Comparison of ENCODE assay signal across 1 cellular context in the genomic region with DNA sequence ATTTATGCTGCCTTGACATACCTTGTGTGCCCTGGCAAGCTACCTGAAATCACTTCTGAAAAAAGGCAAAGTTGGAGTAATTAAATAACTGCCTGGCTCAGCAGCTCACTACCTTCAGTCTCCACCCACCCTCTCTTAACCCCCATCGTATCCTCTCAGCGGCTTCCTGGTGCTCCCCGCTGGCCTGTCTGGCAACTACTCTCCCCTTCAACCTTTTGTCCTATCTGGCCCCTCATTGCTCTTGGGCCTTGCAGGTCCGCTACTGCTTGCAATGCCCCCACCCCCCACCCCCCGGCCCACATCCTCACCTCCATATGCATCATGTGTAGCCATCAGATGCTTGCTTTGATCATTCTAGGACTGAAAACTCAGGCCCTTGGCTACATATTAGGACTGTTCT.
TF ChIP-seq lines count a peak whose summit lies in the region.

No MANE protein-coding gene starts in this region.

TF ChIP-seq in GM23338, 12 proteins besides CTCF, POLR2A, EP300 and RAD21 (continued from another document):
- TF ChIP-seq, protein P1, sequence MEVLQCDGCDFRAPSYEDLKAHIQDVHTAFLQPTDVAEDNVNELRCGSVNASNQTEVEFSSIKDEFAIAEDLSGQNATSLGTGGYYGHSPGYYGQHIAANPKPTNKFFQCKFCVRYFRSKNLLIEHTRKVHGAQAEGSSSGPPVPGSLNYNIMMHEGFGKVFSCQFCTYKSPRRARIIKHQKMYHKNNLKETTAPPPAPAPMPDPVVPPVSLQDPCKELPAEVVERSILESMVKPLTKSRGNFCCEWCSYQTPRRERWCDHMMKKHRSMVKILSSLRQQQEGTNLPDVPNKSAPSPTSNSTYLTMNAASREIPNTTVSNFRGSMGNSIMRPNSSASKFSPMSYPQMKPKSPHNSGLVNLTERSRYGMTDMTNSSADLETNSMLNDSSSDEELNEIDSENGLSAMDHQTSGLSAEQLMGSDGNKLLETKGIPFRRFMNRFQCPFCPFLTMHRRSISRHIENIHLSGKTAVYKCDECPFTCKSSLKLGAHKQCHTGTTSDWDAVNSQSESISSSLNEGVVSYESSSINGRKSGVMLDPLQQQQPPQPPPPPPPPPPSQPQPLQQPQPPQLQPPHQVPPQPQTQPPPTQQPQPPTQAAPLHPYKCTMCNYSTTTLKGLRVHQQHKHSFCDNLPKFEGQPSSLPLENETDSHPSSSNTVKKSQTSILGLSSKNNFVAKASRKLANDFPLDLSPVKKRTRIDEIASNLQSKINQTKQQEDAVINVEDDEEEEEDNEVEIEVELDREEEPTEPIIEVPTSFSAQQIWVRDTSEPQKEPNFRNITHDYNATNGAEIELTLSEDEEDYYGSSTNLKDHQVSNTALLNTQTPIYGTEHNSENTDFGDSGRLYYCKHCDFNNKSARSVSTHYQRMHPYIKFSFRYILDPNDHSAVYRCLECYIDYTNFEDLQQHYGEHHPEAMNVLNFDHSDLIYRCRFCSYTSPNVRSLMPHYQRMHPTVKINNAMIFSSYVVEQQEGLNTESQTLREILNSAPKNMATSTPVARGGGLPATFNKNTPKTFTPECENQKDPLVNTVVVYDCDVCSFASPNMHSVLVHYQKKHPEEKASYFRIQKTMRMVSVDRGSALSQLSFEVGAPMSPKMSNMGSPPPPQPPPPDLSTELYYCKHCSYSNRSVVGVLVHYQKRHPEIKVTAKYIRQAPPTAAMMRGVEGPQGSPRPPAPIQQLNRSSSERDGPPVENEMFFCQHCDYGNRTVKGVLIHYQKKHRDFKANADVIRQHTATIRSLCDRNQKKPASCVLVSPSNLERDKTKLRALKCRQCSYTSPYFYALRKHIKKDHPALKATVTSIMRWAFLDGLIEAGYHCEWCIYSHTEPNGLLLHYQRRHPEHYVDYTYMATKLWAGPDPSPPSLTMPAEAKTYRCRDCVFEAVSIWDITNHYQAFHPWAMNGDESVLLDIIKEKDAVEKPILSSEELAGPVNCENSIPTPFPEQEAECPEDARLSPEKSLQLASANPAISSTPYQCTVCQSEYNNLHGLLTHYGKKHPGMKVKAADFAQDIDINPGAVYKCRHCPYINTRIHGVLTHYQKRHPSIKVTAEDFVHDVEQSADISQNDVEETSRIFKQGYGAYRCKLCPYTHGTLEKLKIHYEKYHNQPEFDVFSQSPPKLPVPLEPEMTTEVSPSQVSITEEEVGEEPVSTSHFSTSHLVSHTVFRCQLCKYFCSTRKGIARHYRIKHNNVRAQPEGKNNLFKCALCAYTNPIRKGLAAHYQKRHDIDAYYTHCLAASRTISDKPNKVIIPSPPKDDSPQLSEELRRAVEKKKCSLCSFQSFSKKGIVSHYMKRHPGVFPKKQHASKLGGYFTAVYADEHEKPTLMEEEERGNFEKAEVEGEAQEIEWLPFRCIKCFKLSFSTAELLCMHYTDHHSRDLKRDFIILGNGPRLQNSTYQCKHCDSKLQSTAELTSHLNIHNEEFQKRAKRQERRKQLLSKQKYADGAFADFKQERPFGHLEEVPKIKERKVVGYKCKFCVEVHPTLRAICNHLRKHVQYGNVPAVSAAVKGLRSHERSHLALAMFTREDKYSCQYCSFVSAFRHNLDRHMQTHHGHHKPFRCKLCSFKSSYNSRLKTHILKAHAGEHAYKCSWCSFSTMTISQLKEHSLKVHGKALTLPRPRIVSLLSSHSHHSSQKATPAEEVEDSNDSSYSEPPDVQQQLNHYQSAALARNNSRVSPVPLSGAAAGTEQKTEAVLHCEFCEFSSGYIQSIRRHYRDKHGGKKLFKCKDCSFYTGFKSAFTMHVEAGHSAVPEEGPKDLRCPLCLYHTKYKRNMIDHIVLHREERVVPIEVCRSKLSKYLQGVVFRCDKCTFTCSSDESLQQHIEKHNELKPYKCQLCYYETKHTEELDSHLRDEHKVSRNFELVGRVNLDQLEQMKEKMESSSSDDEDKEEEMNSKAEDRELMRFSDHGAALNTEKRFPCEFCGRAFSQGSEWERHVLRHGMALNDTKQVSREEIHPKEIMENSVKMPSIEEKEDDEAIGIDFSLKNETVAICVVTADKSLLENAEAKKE (CRISPR knock-in tag; IDR thresholded peaks at IDR 0.05): no peak
- TF ChIP-seq ZNF114 (CRISPR knock-in tag; IDR thresholded peaks at IDR 0.05): no peak
